ENCODE assay signal across 9 cellular contexts in genomic region chr7:47100815-47101435, GRCh38.
DNase-seq lines count a peak whose midpoint lies in the region; ATAC-seq and TF ChIP-seq lines count a peak whose summit lies in the region.
"Had no signal": no experiment of that assay in that cellular context is flagged by ENCODE, and none has a peak within 500 bp of the region (broad histone marks: within the 10 kb centered on the region; RNA-seq: fewer than 3 reads in every experiment).

No MANE protein-coding gene starts in this region.

- no peaks in the 10 kb centered on the region for H3K27me3 ChIP-seq in MG63

- H3K27me3 Mint-ChIP-seq in WTC11 (ENCODE audit: low read depth) = no peaks in the 10 kb centered on the region

- no peaks in the 10 kb centered on the region for H3K4me1 Mint-ChIP-seq in WTC11

- peak overlapping the region; percentile 35 for H3K4me3 ChIP-seq in MG63

- no peaks in the 10 kb centered on the region for H3K36me3 ChIP-seq in MG63

- intact Hi-C loops in left colon (cut with DNase I, micrococcal nuclease) = no loop called here

- DNase-seq in GM03348 (ENCODE audit: low spot score) = peak; percentile 81
- peak; percentile 74 for DNase-seq in MG63
- peak; percentile 80 for DNase-seq in WTC11 (ENCODE audit: low spot score)
- DNase-seq in left colon = peak; percentile 44 to 72
- no peak for DNase-seq in hippocampal formation (lab: John Stamatoyannopoulos, UW)
- no peak for DNase-seq in activated T-cell treated with anti-CD3 and anti-CD28 coated beads, Interleukin-2, amount 50 U/mL, for 1 hour

- H3K9me3 Mint-ChIP-seq in WTC11 = peaks cover 4% of the 10 kb centered on the region
- H3K9me3 Mint-ChIP-seq: T-helper 1 cell treated with Interleukin-12 subunit alpha and Interleukin-12 subunit beta and Interleukin-4 antibody, amounts not matched to agents 30 μg/mL and 1 μg/mL, for 36 hours had no signal

- POLR2A ChIA-PET in WTC11 (lab: Charles Lee) = no interaction called here

- H3K27ac Mint-ChIP-seq in WTC11 = no peak overlapping the region
- H3K27ac Mint-ChIP-seq: T-helper 1 cell treated with Interleukin-12 subunit alpha and Interleukin-12 subunit beta and Interleukin-4 antibody, amounts not matched to agents 30 μg/mL and 1 μg/mL, for 36 hours had no signal

- CTCF ChIA-PET in WTC11 (lab: Charles Lee) = interaction anchor here (0.5 to 1.5 kb wide), 37 partner anchors 10 to 1183 kb away, joined by 3 to 11 read pairs (median 3); partner anchors contain the start of gene IGFBP3

- ATAC-seq in WTC11 = peak; percentile 95
- ATAC-seq in left colon = peak; percentile 81
- ATAC-seq in HG03439 (IDR thresholded peaks at IDR 0.05; ENCODE audit: unreplicated experiment) = no peak
- no peak for ATAC-seq in GM21381 (IDR thresholded peaks at IDR 0.05; ENCODE audit: unreplicated experiment)

- peak; percentile 34 for TF ChIP-seq CTCF in WTC11 (IDR thresholded peaks at IDR 0.05)

- no peaks in the 10 kb centered on the region; the same call in 1 of the 2 replicates for H3K9me3 ChIP-seq in MG63

- no peak overlapping the region for H3K4me3 Mint-ChIP-seq in WTC11
- H3K4me3 Mint-ChIP-seq: T-helper 1 cell treated with Interleukin-12 subunit alpha and Interleukin-12 subunit beta and Interleukin-4 antibody, amounts not matched to agents 30 μg/mL and 1 μg/mL, for 36 hours had no signal

- no peaks in the 10 kb centered on the region for H3K36me3 Mint-ChIP-seq in WTC11

TF ChIP-seq in WTC11, 78 proteins besides CTCF, POLR2A, EP300 and RAD21:
- no peak for TF ChIP-seq NFE2L1 (CRISPR knock-in tag; IDR thresholded peaks at IDR 0.05)
- no peak for TF ChIP-seq MYBL2 (CRISPR knock-in tag; IDR thresholded peaks at IDR 0.05)
- no peak for TF ChIP-seq ATF1 (CRISPR knock-in tag; IDR thresholded peaks at IDR 0.05)
- no peak for TF ChIP-seq ARID4B (CRISPR knock-in tag; IDR thresholded peaks at IDR 0.05; ENCODE audit: borderline replicate concordance)
- TF ChIP-seq ZSCAN18 (CRISPR knock-in tag; IDR thresholded peaks at IDR 0.05) = no peak
- TF ChIP-seq, protein P1, sequence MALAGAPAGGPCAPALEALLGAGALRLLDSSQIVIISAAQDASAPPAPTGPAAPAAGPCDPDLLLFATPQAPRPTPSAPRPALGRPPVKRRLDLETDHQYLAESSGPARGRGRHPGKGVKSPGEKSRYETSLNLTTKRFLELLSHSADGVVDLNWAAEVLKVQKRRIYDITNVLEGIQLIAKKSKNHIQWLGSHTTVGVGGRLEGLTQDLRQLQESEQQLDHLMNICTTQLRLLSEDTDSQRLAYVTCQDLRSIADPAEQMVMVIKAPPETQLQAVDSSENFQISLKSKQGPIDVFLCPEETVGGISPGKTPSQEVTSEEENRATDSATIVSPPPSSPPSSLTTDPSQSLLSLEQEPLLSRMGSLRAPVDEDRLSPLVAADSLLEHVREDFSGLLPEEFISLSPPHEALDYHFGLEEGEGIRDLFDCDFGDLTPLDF (CRISPR knock-in tag; IDR thresholded peaks at IDR 0.05) = no peak
- TF ChIP-seq NFYB (CRISPR knock-in tag; conservative IDR thresholded peaks at IDR 0.05; ENCODE audit: low read depth) = no peak
- TF ChIP-seq SP1 (CRISPR knock-in tag; conservative IDR thresholded peaks at IDR 0.05) = no peak
- no peak for TF ChIP-seq ZMAT4 (CRISPR knock-in tag; IDR thresholded peaks at IDR 0.05)
- no peak for TF ChIP-seq ETV6 (CRISPR knock-in tag; IDR thresholded peaks at IDR 0.05)
- TF ChIP-seq RELA (CRISPR knock-in tag; IDR thresholded peaks at IDR 0.05; ENCODE audit: borderline replicate concordance) = no peak

Comparison
In these comparisons a context has a peak if more than half of its experiments do, and no peak if none do; other contexts are left out.
1. DNase-seq: peak in GM03348 (single experiment), MG63 (single experiment), WTC11 (single experiment) and left colon (2 of 2); none in hippocampal formation (0 of 2) and activated T-cell treated with anti-CD3 and anti-CD28 coated beads, Interleukin-2, amount 50 U/mL, for 1 hour (single experiment).
2. ATAC-seq: peak in WTC11 (single experiment) and left colon (single experiment); none in HG03439 (single experiment) and GM21381 (single experiment).